ENCODE assay signal across 12 cellular contexts in genomic region chr11:105937738-105938137, GRCh38.
A peak's percentile ranks its signal among the peaks of the same experiment; 100 is the strongest.
DNase-seq lines count a peak whose midpoint lies in the region; ATAC-seq and TF ChIP-seq lines count a peak whose summit lies in the region.
"Had no signal": no experiment of that assay in that cellular context is flagged by ENCODE, and none has a peak within 500 bp of the region (broad histone marks: within the 10 kb centered on the region; RNA-seq: fewer than 3 reads in every experiment).

No MANE protein-coding gene starts in this region.

- H3K4me3 Mint-ChIP-seq in neural crest cell: no peak overlapping the region
- H3K4me3 Mint-ChIP-seq: activated CD8-positive, alpha-beta T cell treated with anti-CD3 and anti-CD28 coated beads for 36 hours; activated naive CD8-positive, alpha-beta T cell treated with anti-CD3 and anti-CD28 coated beads, Interleukin-2, amount 10 ng/mL, durations not matched to agents 7 days and 5 days had no signal

- POLR2A ChIA-PET in HEK293T (lab: Yijun Ruan, JAX): no interaction called here

- ATAC-seq in GM19043 (IDR thresholded peaks at IDR 0.05; ENCODE audit: low read depth, unreplicated experiment) (peak; percentile 30), left lobe of liver (no peak), GM19395 (IDR thresholded peaks at IDR 0.05; ENCODE audit: unreplicated experiment) (no peak)
- ATAC-seq: activated CD8-positive, alpha-beta T cell treated with anti-CD3 and anti-CD28 coated beads for 36 hours had no signal

- H3K4me1 Mint-ChIP-seq in neural crest cell: peaks cover 37% of the 10 kb centered on the region
- H3K4me1 Mint-ChIP-seq: activated naive CD8-positive, alpha-beta T cell treated with anti-CD3 and anti-CD28 coated beads, Interleukin-2, amount 10 ng/mL, durations not matched to agents 7 days and 5 days had no signal

- H3K36me3 Mint-ChIP-seq in neural crest cell (ENCODE audit: low read depth): no peaks in the 10 kb centered on the region
- H3K36me3 Mint-ChIP-seq: activated naive CD8-positive, alpha-beta T cell treated with anti-CD3 and anti-CD28 coated beads, Interleukin-2, amount 10 ng/mL, durations not matched to agents 7 days and 5 days had no signal

- H3K27me3 Mint-ChIP-seq in neural crest cell (ENCODE audit: low read depth): no peaks in the 10 kb centered on the region
- H3K27me3 Mint-ChIP-seq: activated CD8-positive, alpha-beta T cell treated with anti-CD3 and anti-CD28 coated beads for 36 hours had no signal

- no peaks in the 10 kb centered on the region for H3K9me3 Mint-ChIP-seq in neural crest cell
- H3K9me3 Mint-ChIP-seq: activated CD8-positive, alpha-beta T cell treated with anti-CD3 and anti-CD28 coated beads for 36 hours; activated naive CD8-positive, alpha-beta T cell treated with anti-CD3 and anti-CD28 coated beads, Interleukin-2, amount 10 ng/mL, durations not matched to agents 7 days and 5 days had no signal

- CTCF ChIA-PET in HEK293T (lab: Yijun Ruan, JAX): no interaction called here

- TF ChIP-seq CTCF in neural crest cell (conservative IDR thresholded peaks at IDR 0.05): no peak

- H3K27ac Mint-ChIP-seq in neural crest cell (ENCODE audit: unreplicated experiment): peak overlapping the region; percentile 81
- H3K27ac Mint-ChIP-seq: activated CD8-positive, alpha-beta T cell treated with anti-CD3 and anti-CD28 coated beads for 36 hours; activated naive CD8-positive, alpha-beta T cell treated with anti-CD3 and anti-CD28 coated beads, Interleukin-2, amount 10 ng/mL, durations not matched to agents 7 days and 5 days had no signal

- DNase-seq in HT1080 (ENCODE audit: low read depth) (peak; percentile 39), cerebellar cortex (ENCODE audit: low spot score) (peak; percentile 31), neural crest cell (ENCODE audit: low read depth, low spot score) (no peak), left lobe of liver (ENCODE audit: low spot score) (no peak), HEK293T (ENCODE audit: extremely low spot score) (no peak), NCI-H2081 (lab: John Stamatoyannopoulos, UW) (no peak)
- DNase-seq: activated CD8-positive, alpha-beta T cell treated with anti-CD3 and anti-CD28 coated beads for 36 hours; activated naive CD8-positive, alpha-beta T cell treated with anti-CD3 and anti-CD28 coated beads, Interleukin-2, amount 10 ng/mL, durations not matched to agents 7 days and 5 days; NCI-H510A; stimulated activated CD4-positive, alpha-beta T cell treated with anti-CD3 and anti-CD28 coated beads, Interleukin-2, amount 100 ng/mL, for 48 hours had no signal

TF ChIP-seq in HEK293T, 16 proteins besides CTCF, POLR2A, EP300 and RAD21:
- TF ChIP-seq BHLHE40 (IDR thresholded peaks at IDR 0.05; ENCODE audit: borderline replicate concordance): no peak
- TF ChIP-seq L3MBTL2 (conservative IDR thresholded peaks at IDR 0.05): no peak

Comparison
In these comparisons a context has a peak if more than half of its experiments do, and no peak if none do; other contexts are left out.
1. DNase-seq: peak in HT1080 (single experiment) and cerebellar cortex (single experiment); none in neural crest cell (single experiment), left lobe of liver (single experiment), HEK293T (single experiment) and NCI-H2081 (0 of 2).